25 cellular contexts compared by ENCODE assay signal in the genomic region with DNA sequence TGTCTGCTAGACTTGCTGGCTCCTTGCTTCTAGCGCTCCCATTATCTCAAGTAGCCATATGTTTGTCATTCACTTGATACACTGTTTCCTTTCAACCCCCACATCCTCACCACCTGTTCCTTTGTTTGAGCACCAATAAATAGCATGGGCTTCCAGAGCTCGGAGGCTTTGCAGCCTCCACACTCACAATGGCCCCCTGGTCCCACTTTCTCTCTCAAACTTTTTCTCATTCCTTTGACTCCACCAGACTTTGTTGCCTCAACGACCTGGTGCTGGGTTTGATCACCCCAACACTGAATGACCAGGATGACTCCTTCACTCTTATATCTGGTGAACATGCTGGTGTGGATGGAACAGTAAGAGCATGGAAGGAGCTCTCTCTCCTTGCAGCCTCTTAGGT.
A peak's percentile ranks its signal among the peaks of the same experiment; 100 is the strongest.
DNase-seq lines count a peak whose midpoint lies in the region; FAIRE-seq and TF ChIP-seq lines count a peak whose summit lies in the region.
"Had no signal": no experiment of that assay in that cellular context is flagged by ENCODE, and none has a peak within 500 bp of the region (broad histone marks: within the 10 kb centered on the region; RNA-seq: fewer than 3 reads in every experiment).

No MANE protein-coding gene starts in this region.

- no peak overlapping the region for H3K9ac ChIP-seq in endodermal cell (ENCODE audit: extremely low read depth, low read length, poor library complexity, severe bottlenecking)
- H3K9ac ChIP-seq: GM23248 had no signal

- TF ChIP-seq POLR2A in H54 (IDR thresholded peaks at IDR 0.05; ENCODE audit: low read depth, low read length) = no peak

- H3K4me3 ChIP-seq in endodermal cell (ENCODE audit: low read length) = peak overlapping the region; percentile 24
- H3K4me3 ChIP-seq: A549, GM23248, HAP-1, SK-N-MC had no signal

- H3K4me1 ChIP-seq in endodermal cell (ENCODE audit: control insufficient read depth, insufficient read depth, low read length) = no peaks in the 10 kb centered on the region
- H3K4me1 ChIP-seq: A549 had no signal

- H3K36me3 Mint-ChIP-seq in endodermal cell (ENCODE audit: low read depth) = peaks cover 13% of the 10 kb centered on the region
- H3K36me3 Mint-ChIP-seq: CD4-positive, alpha-beta memory T cell had no signal

- TF ChIP-seq CTCF in endodermal cell (conservative IDR thresholded peaks at IDR 0.05) = no peak

- H3K9me3 Mint-ChIP-seq in endodermal cell = peaks cover 97% of the 10 kb centered on the region

- no peaks in the 10 kb centered on the region for H3K27me3 ChIP-seq in endodermal cell (ENCODE audit: control insufficient read depth, insufficient read depth, low read length, poor library complexity, severe bottlenecking)

- no peak overlapping the region for H3K4me3 Mint-ChIP-seq in endodermal cell
- H3K4me3 Mint-ChIP-seq: CD4-positive, alpha-beta memory T cell had no signal

- H3K4me1 Mint-ChIP-seq in endodermal cell = no peaks in the 10 kb centered on the region
- H3K4me1 Mint-ChIP-seq: CD4-positive, alpha-beta memory T cell had no signal

- no peaks in the 10 kb centered on the region for H3K36me3 ChIP-seq in endodermal cell (ENCODE audit: control insufficient read depth, insufficient read depth, low read length)
- H3K36me3 ChIP-seq: HAP-1 had no signal

- H3K27ac ChIP-seq in endodermal cell (ENCODE audit: low read depth, low read length) = no peak overlapping the region
- H3K27ac ChIP-seq: A549, GM23248, RWPE1, SK-N-MC had no signal

- DNase-seq in NCI-H82 (lab: John Stamatoyannopoulos, UW) (peak; percentile 17), NCI-H82 treated with DMSO at 0.1 percent for 48 hours (lab: John Stamatoyannopoulos, UW; ENCODE audit: unreplicated experiment) (no peak), NCI-H446 treated with DMSO at 0.1 percent for 48 hours (lab: John Stamatoyannopoulos, UW) (peak; percentile 16), endodermal cell (no peak), H54 (ENCODE audit: insufficient read length, low spot score) (no peak), middle frontal gyrus (ENCODE audit: extremely low spot score, low spot score) (no peak), GM19240 (ENCODE audit: insufficient read length, low spot score) (no peak)
- DNase-seq: C1 segment of cervical spinal cord; CD4-positive, alpha-beta memory T cell; COR-L47; DMS153; GM23248; IMR-90; NCI-H1092; NCI-H1417 treated with DMSO at 0.1 percent for 48 hours; NCI-H187 treated with DMSO at 0.1 percent for 48 hours; NCI-H2107; NCI-H226; NCI-H510A treated with DMSO at 0.1 percent for 48 hours; SIG-M5 had no signal

- H3K27ac Mint-ChIP-seq in endodermal cell = no peak overlapping the region
- H3K27ac Mint-ChIP-seq: CD4-positive, alpha-beta memory T cell had no signal

- peaks cover 2% of the 10 kb centered on the region for H3K27me3 Mint-ChIP-seq in endodermal cell (ENCODE audit: insufficient read depth)

- H3K9me3 ChIP-seq in endodermal cell (ENCODE audit: control insufficient read depth, low read length) = peaks cover 88% of the 10 kb centered on the region
- H3K9me3 ChIP-seq: HAP-1 had no signal

- FAIRE-seq in H54 (lab: Jason Lieb, UNC) = no peak
- FAIRE-seq: A549, GM18507 had no signal

- 73 to 100% methylated on average over 1 to 3 of the region's 3 CpGs for WGBS in endodermal cell (ENCODE audit: insufficient coverage in 1 of 2, insufficient read length in 1 of 2), 2 experiments

Comparison
In these comparisons a context has a peak if more than half of its experiments do, and no peak if none do; other contexts are left out.
1. DNase-seq: peak in NCI-H82 (single experiment) and NCI-H446 treated with DMSO at 0.1 percent for 48 hours (single experiment); none in NCI-H82 treated with DMSO at 0.1 percent for 48 hours (single experiment), endodermal cell (single experiment), H54 (single experiment), middle frontal gyrus (single experiment) and GM19240 (single experiment).